Comparison of ENCODE assay signal across 14 cellular contexts in genomic region chr2:104599802-104600510, GRCh38.
DNase-seq lines count a peak whose midpoint lies in the region; ATAC-seq and TF ChIP-seq lines count a peak whose summit lies in the region.
"Had no signal": no experiment of that assay in that cellular context is flagged by ENCODE, and none has a peak within 500 bp of the region (broad histone marks: within the 10 kb centered on the region; RNA-seq: fewer than 3 reads in every experiment).

No MANE protein-coding gene starts in this region.

- peak; percentile 23 for ATAC-seq in left lung
- ATAC-seq in WTC11 = no peak
- no peak for ATAC-seq in HG02885 (IDR thresholded peaks at IDR 0.05; ENCODE audit: poor library complexity, unreplicated experiment)

- POLR2A ChIA-PET in WTC11 (lab: Charles Lee) = interaction anchor here (0.6 kb wide), 1 partner anchor 14 kb away, joined by 4 read pairs; no protein-coding TSS in a partner anchor

- peaks cover 23% of the 10 kb centered on the region for H3K36me3 Mint-ChIP-seq in WTC11
- H3K36me3 Mint-ChIP-seq: activated naive CD4-positive, alpha-beta T cell treated with anti-CD3 and anti-CD28 coated beads, Interleukin-2, amount 10 ng/mL, durations not matched to agents 7 days and 5 days had no signal

- CTCF ChIA-PET in WTC11 (lab: Charles Lee) = no interaction called here

- intact Hi-C loops in left lung (cut with DNase I) = no loop called here

- H3K27me3 Mint-ChIP-seq in WTC11 (ENCODE audit: low read depth) = no peaks in the 10 kb centered on the region; the same call in 1 of the 2 replicates
- H3K27me3 Mint-ChIP-seq: activated naive CD4-positive, alpha-beta T cell treated with anti-CD3 and anti-CD28 coated beads, Interleukin-2, amount 10 ng/mL, durations not matched to agents 7 days and 5 days had no signal

- H3K9me3 Mint-ChIP-seq in WTC11 = peaks cover 65% of the 10 kb centered on the region
- H3K9me3 Mint-ChIP-seq: activated naive CD4-positive, alpha-beta T cell treated with anti-CD3 and anti-CD28 coated beads, Interleukin-2, amount 10 ng/mL, durations not matched to agents 7 days and 5 days had no signal

- H3K36me3 ChIP-seq in brain microvascular endothelial cell (replicated peaks) = no peaks in the 10 kb centered on the region
- no peaks in the 10 kb centered on the region for H3K36me3 ChIP-seq in left lung

- H3K4me1 Mint-ChIP-seq in WTC11 = no peaks in the 10 kb centered on the region; the same call in 1 of the 2 replicates
- H3K4me1 Mint-ChIP-seq: activated naive CD4-positive, alpha-beta T cell treated with anti-CD3 and anti-CD28 coated beads, Interleukin-2, amount 10 ng/mL, durations not matched to agents 7 days and 5 days had no signal

- TF ChIP-seq CTCF in brain microvascular endothelial cell (IDR thresholded peaks at IDR 0.05; ENCODE audit: low read depth, low read length, missing control alignments) = no peak
- TF ChIP-seq CTCF in left lung (IDR thresholded peaks at IDR 0.05) = no peak
- TF ChIP-seq CTCF in WTC11 (IDR thresholded peaks at IDR 0.05) = no peak

- no peak overlapping the region for H3K4me3 Mint-ChIP-seq in WTC11
- H3K4me3 Mint-ChIP-seq: activated naive CD4-positive, alpha-beta T cell treated with anti-CD3 and anti-CD28 coated beads, Interleukin-2, amount 10 ng/mL, durations not matched to agents 7 days and 5 days had no signal

- no peaks in the 10 kb centered on the region for H3K27me3 ChIP-seq in brain microvascular endothelial cell (replicated peaks)
- no peaks in the 10 kb centered on the region for H3K27me3 ChIP-seq in left lung

- DNase-seq in CD1c-positive myeloid dendritic cell (ENCODE audit: extremely low spot score) = peak; percentile 33
- peak; percentile 81 for DNase-seq in MV-4-11 (lab: John Stamatoyannopoulos, UW)
- DNase-seq in brain microvascular endothelial cell = peak; percentile 38
- no peak for DNase-seq in left lung
- DNase-seq in WTC11 (ENCODE audit: low spot score) = no peak
- DNase-seq in stimulated activated CD8-positive, alpha-beta memory T cell treated with anti-CD3 and anti-CD28 coated beads, Interleukin-4, amount 100 ng/mL, for 48 hours = no peak
- DNase-seq in stimulated activated CD4-positive, alpha-beta T cell treated with anti-CD3 and anti-CD28 coated beads, Interleukin-4, amount 100 ng/mL, for 1 hour = no peak
- DNase-seq: activated naive CD4-positive, alpha-beta T cell treated with anti-CD3 and anti-CD28 coated beads, Interleukin-2, amount 10 ng/mL, durations not matched to agents 7 days and 5 days; HCEC 1CT; NCI-H1694; NCI-H774; SHP77; stimulated activated CD4-positive, alpha-beta T cell treated with anti-CD3 and anti-CD28 coated beads, Interleukin-12 subunit alpha, Interleukin-12 subunit beta, amount 100 ng/mL, for 4 hours had no signal

- H3K4me3 ChIP-seq in brain microvascular endothelial cell (ENCODE audit: low read depth, low read length) (no peak overlapping the region), left lung (no peak overlapping the region)

- in situ Hi-C loops in brain microvascular endothelial cell (cut with HindIII; ENCODE audit: low pct_ligation_motif_present, low sequenced_read_pairs) = no loop called here

- H3K9me3 ChIP-seq in left lung = peaks cover 0 to 18% of the 10 kb centered on the region in 2 donors

- H3K4me1 ChIP-seq in left lung = no peaks in the 10 kb centered on the region

- H3K27ac ChIP-seq in brain microvascular endothelial cell (no peak overlapping the region), left lung (no peak overlapping the region)

- no peak overlapping the region for H3K27ac Mint-ChIP-seq in WTC11
- H3K27ac Mint-ChIP-seq: activated naive CD4-positive, alpha-beta T cell treated with anti-CD3 and anti-CD28 coated beads, Interleukin-2, amount 10 ng/mL, durations not matched to agents 7 days and 5 days had no signal

TF ChIP-seq in WTC11, 78 proteins besides CTCF, POLR2A, EP300 and RAD21 (continues in another document):
- TF ChIP-seq ZNF232 (CRISPR knock-in tag; IDR thresholded peaks at IDR 0.05) (no peak), TP53 (CRISPR knock-in tag; IDR thresholded peaks at IDR 0.05) (no peak), ATF1 (CRISPR knock-in tag; IDR thresholded peaks at IDR 0.05) (no peak), ELF4 (CRISPR knock-in tag; IDR thresholded peaks at IDR 0.05; ENCODE audit: low read depth) (no peak), CDX4 (CRISPR knock-in tag; IDR thresholded peaks at IDR 0.05; ENCODE audit: borderline replicate concordance) (no peak), TCF7 (CRISPR knock-in tag; IDR thresholded peaks at IDR 0.05; ENCODE audit: low read depth) (no peak), ZNF423 (CRISPR knock-in tag; IDR thresholded peaks at IDR 0.05) (no peak), ZNF396 (CRISPR knock-in tag; IDR thresholded peaks at IDR 0.05; ENCODE audit: borderline replicate concordance) (no peak), ZNF138 (CRISPR knock-in tag; conservative IDR thresholded peaks at IDR 0.05) (no peak), MLX (CRISPR knock-in tag; IDR thresholded peaks at IDR 0.05) (no peak), FOXP1 (CRISPR knock-in tag; IDR thresholded peaks at IDR 0.05; ENCODE audit: borderline replicate concordance) (no peak)
- TF ChIP-seq, protein P1, sequence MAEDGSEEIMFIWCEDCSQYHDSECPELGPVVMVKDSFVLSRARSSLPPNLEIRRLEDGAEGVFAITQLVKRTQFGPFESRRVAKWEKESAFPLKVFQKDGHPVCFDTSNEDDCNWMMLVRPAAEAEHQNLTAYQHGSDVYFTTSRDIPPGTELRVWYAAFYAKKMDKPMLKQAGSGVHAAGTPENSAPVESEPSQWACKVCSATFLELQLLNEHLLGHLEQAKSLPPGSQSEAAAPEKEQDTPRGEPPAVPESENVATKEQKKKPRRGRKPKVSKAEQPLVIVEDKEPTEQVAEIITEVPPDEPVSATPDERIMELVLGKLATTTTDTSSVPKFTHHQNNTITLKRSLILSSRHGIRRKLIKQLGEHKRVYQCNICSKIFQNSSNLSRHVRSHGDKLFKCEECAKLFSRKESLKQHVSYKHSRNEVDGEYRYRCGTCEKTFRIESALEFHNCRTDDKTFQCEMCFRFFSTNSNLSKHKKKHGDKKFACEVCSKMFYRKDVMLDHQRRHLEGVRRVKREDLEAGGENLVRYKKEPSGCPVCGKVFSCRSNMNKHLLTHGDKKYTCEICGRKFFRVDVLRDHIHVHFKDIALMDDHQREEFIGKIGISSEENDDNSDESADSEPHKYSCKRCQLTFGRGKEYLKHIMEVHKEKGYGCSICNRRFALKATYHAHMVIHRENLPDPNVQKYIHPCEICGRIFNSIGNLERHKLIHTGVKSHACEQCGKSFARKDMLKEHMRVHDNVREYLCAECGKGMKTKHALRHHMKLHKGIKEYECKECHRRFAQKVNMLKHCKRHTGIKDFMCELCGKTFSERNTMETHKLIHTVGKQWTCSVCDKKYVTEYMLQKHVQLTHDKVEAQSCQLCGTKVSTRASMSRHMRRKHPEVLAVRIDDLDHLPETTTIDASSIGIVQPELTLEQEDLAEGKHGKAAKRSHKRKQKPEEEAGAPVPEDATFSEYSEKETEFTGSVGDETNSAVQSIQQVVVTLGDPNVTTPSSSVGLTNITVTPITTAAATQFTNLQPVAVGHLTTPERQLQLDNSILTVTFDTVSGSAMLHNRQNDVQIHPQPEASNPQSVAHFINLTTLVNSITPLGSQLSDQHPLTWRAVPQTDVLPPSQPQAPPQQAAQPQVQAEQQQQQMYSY (CRISPR knock-in tag; IDR thresholded peaks at IDR 0.05) = no peak
- TF ChIP-seq, protein P2, sequence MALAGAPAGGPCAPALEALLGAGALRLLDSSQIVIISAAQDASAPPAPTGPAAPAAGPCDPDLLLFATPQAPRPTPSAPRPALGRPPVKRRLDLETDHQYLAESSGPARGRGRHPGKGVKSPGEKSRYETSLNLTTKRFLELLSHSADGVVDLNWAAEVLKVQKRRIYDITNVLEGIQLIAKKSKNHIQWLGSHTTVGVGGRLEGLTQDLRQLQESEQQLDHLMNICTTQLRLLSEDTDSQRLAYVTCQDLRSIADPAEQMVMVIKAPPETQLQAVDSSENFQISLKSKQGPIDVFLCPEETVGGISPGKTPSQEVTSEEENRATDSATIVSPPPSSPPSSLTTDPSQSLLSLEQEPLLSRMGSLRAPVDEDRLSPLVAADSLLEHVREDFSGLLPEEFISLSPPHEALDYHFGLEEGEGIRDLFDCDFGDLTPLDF (CRISPR knock-in tag; IDR thresholded peaks at IDR 0.05) = no peak

Comparison
In these comparisons a context has a peak if more than half of its experiments do, and no peak if none do; other contexts are left out.
1. DNase-seq: peak in CD1c-positive myeloid dendritic cell (single experiment), MV-4-11 (single experiment) and brain microvascular endothelial cell (single experiment); none in left lung (0 of 2), WTC11 (single experiment), stimulated activated CD8-positive, alpha-beta memory T cell treated with anti-CD3 and anti-CD28 coated beads, Interleukin-4, amount 100 ng/mL, for 48 hours (single experiment) and stimulated activated CD4-positive, alpha-beta T cell treated with anti-CD3 and anti-CD28 coated beads, Interleukin-4, amount 100 ng/mL, for 1 hour (single experiment).